19 cellular contexts compared by ENCODE assay signal in genomic region chr22:45120440-45120839, GRCh38.
"Had no signal": no experiment of that assay in that cellular context is flagged by ENCODE, and none has a peak within 500 bp of the region (broad histone marks: within the 10 kb centered on the region; RNA-seq: fewer than 3 reads in every experiment).

No MANE protein-coding gene starts in this region.

- H3K4me1 ChIP-seq: colonic mucosa, esophagus squamous epithelium, foreskin keratinocyte, gastroesophageal sphincter, heart left ventricle, left lung, lower lobe of right lung had no signal

- H3K36me3 ChIP-seq: colonic mucosa, esophagus squamous epithelium, gastroesophageal sphincter, heart left ventricle, left lung, lower lobe of right lung had no signal

- DNase-seq: colonic mucosa; cortex of kidney; effector CD8-positive, alpha-beta T cell; effector memory CD8-positive, alpha-beta T cell; endodermal cell; esophagus squamous epithelium; foreskin keratinocyte; heart left ventricle; hypothalamus; left cardiac atrium; left lung; left ventricle myocardium superior; lower lobe of right lung; mucosa of descending colon; naive B cell; naive thymus-derived CD8-positive, alpha-beta T cell had no signal

- ATAC-seq: effector memory CD8-positive, alpha-beta T cell; esophagus mucosa; foreskin keratinocyte; gastroesophageal sphincter; heart left ventricle; left cardiac atrium; left lung; left ventricle myocardium superior; lower lobe of right lung; mucosa of descending colon; naive thymus-derived CD8-positive, alpha-beta T cell had no signal

- H3K27me3 ChIP-seq: colonic mucosa, hepatocyte had no signal

- H3K9me3 ChIP-seq: colonic mucosa, esophagus squamous epithelium, gastroesophageal sphincter, left lung, lower lobe of right lung, mucosa of descending colon had no signal

- H3K27ac ChIP-seq: colonic mucosa, esophagus squamous epithelium, foreskin keratinocyte, gastroesophageal sphincter, heart left ventricle, hepatocyte, left lung, lower lobe of right lung had no signal

- H3K4me3 ChIP-seq: colonic mucosa, esophagus squamous epithelium, gastroesophageal sphincter, heart left ventricle, hepatocyte, left lung, lower lobe of right lung, mucosa of descending colon had no signal
